ENCODE assay signal across 16 cellular contexts in the genomic region with DNA sequence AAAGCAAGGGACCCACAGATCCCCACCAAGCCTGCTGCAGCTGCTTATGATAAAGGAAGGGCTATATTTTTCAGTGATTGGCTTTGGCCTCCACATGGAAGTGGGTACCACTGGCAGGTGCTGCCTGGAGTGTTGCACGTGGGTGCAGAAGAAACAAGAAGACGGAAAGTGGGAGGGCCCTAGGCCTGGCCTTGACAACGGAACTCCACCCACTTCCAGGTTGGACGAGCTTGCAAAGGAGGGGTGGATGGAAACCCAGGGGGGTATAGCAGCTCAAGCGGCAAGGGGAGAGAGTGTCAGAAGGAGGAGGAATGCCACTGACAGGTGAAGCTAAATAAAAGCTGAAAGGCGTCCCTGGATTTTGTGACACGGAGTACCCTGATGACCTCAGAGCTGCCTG. TPM values are rescaled to one million over a fixed set of nuclear protein-coding genes. Genes with fewer than 3 reads are reported as not detected.
A peak's percentile ranks its signal among the peaks of the same experiment; 100 is the strongest.
DNase-seq lines count a peak whose midpoint lies in the region; ATAC-seq, FAIRE-seq and TF ChIP-seq lines count a peak whose summit lies in the region.
"Had no signal": no experiment of that assay in that cellular context is flagged by ENCODE, and none has a peak within 500 bp of the region (broad histone marks: within the 10 kb centered on the region; RNA-seq: fewer than 3 reads in every experiment).

No MANE protein-coding gene starts in this region.

- DNase-seq in right cardiac atrium (no peak), left ventricle myocardium superior (no peak), K562 (ENCODE audit: extremely low read depth in 1 of 4, low spot score in 3 of 4) (no peak), T-helper 1 cell (no peak), mesenteric fat pad (ENCODE audit: low spot score) (no peak), adrenal gland (no peak)
- DNase-seq: C1 segment of cervical spinal cord; GDM1; GM23248; NCI-H2081; NCI-H748 treated with DMSO at 0.1 percent for 48 hours; NK-92 treated with Interleukin-12 subunit alpha and Interleukin-12 subunit beta, amount 100 ng/mL, for 24 hours had no signal

- no peaks in the 10 kb centered on the region for H3K79me2 ChIP-seq in K562 (ENCODE audit: control insufficient read depth, insufficient read depth, low read length)

- no TSS peak for BruUV-seq in K562 (replicated peaks; lab: Mats Ljungman, UMichigan)

- ATAC-seq in right cardiac atrium, result peak; percentile 38 to 69
- no peak for ATAC-seq in left ventricle myocardium superior
- no peak for ATAC-seq in K562
- ATAC-seq: HCT116, Right ventricle myocardium inferior had no signal

- H3K36me3 ChIP-seq in K562 (ENCODE audit: control insufficient read depth, insufficient read depth, low read length) (peaks cover 88% of the 10 kb centered on the region), adrenal gland (replicated peaks in 1 of 2) (peaks cover 0 to 78% of the 10 kb centered on the region in 2 donors)

- CTCF ChIA-PET in K562 (lab: Yijun Ruan, JAX; ENCODE audit: low intra/inter-chr PET ratio), result no interaction called here

- in situ Hi-C loops in K562 (cut with MboI), result no loop called here

- H2AFZ ChIP-seq in K562 (ENCODE audit: low read depth, low read length), result no peak overlapping the region
- H2AFZ ChIP-seq: GM23248 had no signal

- TF ChIP-seq POLR2A in K562 (conservative IDR thresholded peaks at IDR 0.05) (no peak), adrenal gland (IDR thresholded peaks at IDR 0.05) (no peak)

- no peak overlapping the region for H3K4me2 ChIP-seq in K562 (ENCODE audit: insufficient read depth, low read length)

- no peaks in the 10 kb centered on the region for H3K4me1 ChIP-seq in right cardiac atrium (ENCODE audit: control insufficient read depth, insufficient read depth, low read length)
- no peaks in the 10 kb centered on the region for H3K4me1 ChIP-seq in K562 (replicated peaks in 1 of 2; ENCODE audit: control insufficient read depth in 2 of 2, insufficient read depth in 2 of 2, low read length in 2 of 2)
- H3K4me1 ChIP-seq in adrenal gland (replicated peaks in 1 of 2), result no peaks in the 10 kb centered on the region

- H3K4me3 ChIP-seq in right cardiac atrium (ENCODE audit: low read length), result no peak overlapping the region
- H3K4me3 ChIP-seq in K562, result no peak overlapping the region
- H3K4me3 ChIP-seq in adrenal gland, result no peak overlapping the region
- H3K4me3 ChIP-seq: GM23248 had no signal

- H3K27ac ChIP-seq in right cardiac atrium (ENCODE audit: low read length) (no peak overlapping the region), K562 (ENCODE audit: extremely low read depth, low read depth, low read length) (no peak overlapping the region), adrenal gland (no peak overlapping the region)
- H3K27ac ChIP-seq: GM23248 had no signal

- intact Hi-C loops in right cardiac atrium (cut with DNase I) (no loop called here), left ventricle myocardium superior (cut with micrococcal nuclease) (no loop called here), K562 (cut with micrococcal nuclease) (loop anchor here (5.0 kb wide), 1 partner anchor 49 kb away; no protein-coding TSS in a partner anchor), adrenal gland (cut with DNase I) (no loop called here)

- peaks cover 5% of the 10 kb centered on the region for H3K9me1 ChIP-seq in K562 (ENCODE audit: control insufficient read depth, insufficient read depth, low read length)

- POLR2A ChIA-PET in K562 (lab: Yijun Ruan, JAX), result interaction anchor here (0.6 to 3.4 kb wide), 7 partner anchors 10 to 230 kb away, joined by 3 to 13 read pairs (median 3); a partner anchor contains a TSS

- TF ChIP-seq RAD21 in Ishikawa (IDR thresholded peaks at IDR 0.05; ENCODE audit: low read depth), result no peak
- TF ChIP-seq RAD21 in K562 (CRISPR knock-in tag; conservative IDR thresholded peaks at IDR 0.05 in 1 of 2, IDR thresholded peaks at IDR 0.05 in 1 of 2), result no peak

- TF ChIP-seq CTCF in K562 (IDR thresholded peaks at IDR 0.05 in 2 of 3, conservative IDR thresholded peaks at IDR 0.05 in 1 of 3; ENCODE audit: insufficient read depth in 2 of 3, low read depth in 1 of 3, low read length in 3 of 3), result no peak
- TF ChIP-seq CTCF in adrenal gland (IDR thresholded peaks at IDR 0.05), result no peak

- no peak for FAIRE-seq in K562 (lab: Jason Lieb, UNC)
- FAIRE-seq: RCC 7860 had no signal

- TF ChIP-seq EP300 in Ishikawa (IDR thresholded peaks at IDR 0.05; ENCODE audit: borderline replicate concordance) (no peak), K562 (IDR thresholded peaks at IDR 0.05; ENCODE audit: low read length) (no peak)

- no peaks in the 10 kb centered on the region for H3K9me3 ChIP-seq in right cardiac atrium (ENCODE audit: control insufficient read depth, low read length)
- H3K9me3 ChIP-seq in K562 (replicated peaks; ENCODE audit: control insufficient read depth, insufficient read depth, low read depth, low read length), result no peaks in the 10 kb centered on the region
- H3K9me3 ChIP-seq in adrenal gland (replicated peaks in 1 of 3), result no peaks in the 10 kb centered on the region

- H3K27me3 ChIP-seq in right cardiac atrium (ENCODE audit: control insufficient read depth, insufficient read depth) (no peaks in the 10 kb centered on the region), K562 (ENCODE audit: control insufficient read depth in 2 of 2, insufficient read depth in 2 of 2, low read length in 2 of 2) (no peaks in the 10 kb centered on the region), adrenal gland (no peaks in the 10 kb centered on the region)

- 64% methylated on average over 7 of the region's 7 CpGs for WGBS in right cardiac atrium
- 86% methylated on average over 7 of the region's 7 CpGs for WGBS in K562 (ENCODE audit: insufficient coverage, low coverage, missing lambda C conversion rate)
- WGBS in adrenal gland, 4 donors, result 74 to 78% (median 75%) methylated on average over 7 of the region's 7 CpGs

- no peak overlapping the region for H3K9ac ChIP-seq in K562 (ENCODE audit: insufficient read depth in 1 of 2, low read depth in 2 of 2, low read length in 2 of 2)
- H3K9ac ChIP-seq: GM23248 had no signal

- no peaks in the 10 kb centered on the region; the same call in 1 of the 2 replicates for H4K20me1 ChIP-seq in K562 (replicated peaks; ENCODE audit: control insufficient read depth, insufficient read depth, low read length)

RNA-seq across cellular contexts. Expression of a gene that starts 20.3 kb away (rescaled TPM):
- total RNA-seq in right cardiac atrium, result 10 to 100 TPM; 20.5 to 25.7 (median 21.4) TPM
- 9.8 TPM for polyA plus RNA-seq in right cardiac atrium
- 19.5 TPM for total RNA-seq in left ventricle myocardium superior
- total RNA-seq in K562 (2011; cell fraction: chromatin; rRNA removed; ENCODE audit: low replicate concordance), result 98.3 and 102 TPM in 2 replicates
- total RNA-seq in K562 (2011; cell fraction: nucleolus; rRNA removed), result 46.4 and 52.8 TPM in 2 replicates
- total RNA-seq in K562 (2011; cell fraction: nucleoplasm; rRNA removed), result 56.4 and 79.2 TPM in 2 replicates
- 24.2 and 26.5 TPM in 2 replicates for total RNA-seq in K562 (2014; rRNA removed)
- total RNA-seq in K562 (2014; rRNA removed; fragmentation: Illumina TruSeq; extraction: Trizol), result 28.9 and 33.9 TPM in 2 replicates
- total RNA-seq in K562 (2015; rRNA removed; fragmentation: Illumina TruSeq; extraction: Trizol), result 26.9 and 28.6 TPM in 2 replicates
- 46.6 and 49.5 TPM in 2 replicates for total RNA-seq in K562 (2021)
- 18.7 and 28.4 TPM in 2 replicates for polyA plus RNA-seq in K562 (2011; rRNA removed)
- polyA plus RNA-seq in K562 (2011; cell fraction: cytosol; rRNA removed), result 15.8 and 17.8 TPM in 2 replicates
- polyA plus RNA-seq in K562 (2011; cell fraction: nucleus; rRNA removed), result 60.7 and 84.1 TPM in 2 replicates
- 39.3 and 65.9 TPM in 2 replicates for polyA plus RNA-seq in K562 (2012)
- 44.1 and 46.4 TPM in 2 replicates for polyA plus RNA-seq in K562 (2014; fragmentation: Illumina TruSeq; extraction: Trizol)
- polyA plus RNA-seq in K562 (2014; fragmentation: Nextera tagmentation; extraction: Ambion mirVana), result 1 to 10 TPM; 5.9 to 8.5 TPM
- polyA plus RNA-seq in K562 (2014; rRNA removed), result 21.9 and 24.5 TPM in 2 replicates
- 26.3 and 45.3 TPM in 2 replicates for polyA minus RNA-seq in K562 (2011; rRNA and poly(A)+ RNA removed)
- polyA minus RNA-seq in K562 (2011; cell fraction: cytosol; rRNA and poly(A)+ RNA removed), result 15.9 and 20.9 TPM in 2 replicates
- 22.1 and 33.8 TPM in 2 replicates for polyA minus RNA-seq in K562 (2011; cell fraction: nucleus; rRNA and poly(A)+ RNA removed)
- 114 TPM for total RNA-seq in mesenteric fat pad
- 10 to 100 TPM; 36.8 to 82.4 (median 59.1) TPM for total RNA-seq in adrenal gland
- polyA plus RNA-seq in adrenal gland, result 10 to 100 TPM; 12.6 to 56.6 (median 23.6) TPM

RNA-seq across cellular contexts. Expression of a gene that starts 59.6 kb away (rescaled TPM):
- total RNA-seq in right cardiac atrium (1 to 10 TPM; 4.7 to 6.0 (median 5.7) TPM), left ventricle myocardium superior (3.6 TPM), K562 (2014; rRNA removed) (4.2 and 5.9 TPM in 2 replicates), K562 (2014; rRNA removed; fragmentation: Illumina TruSeq; extraction: Trizol) (7.5 and 9.1 TPM in 2 replicates), K562 (2015; rRNA removed; fragmentation: Illumina TruSeq; extraction: Trizol) (7.5 and 7.8 TPM in 2 replicates), K562 (2021) (9.5 and 9.9 TPM in 2 replicates), mesenteric fat pad (7.3 TPM), adrenal gland (1 to 10 TPM in 7 of 8 donors, under 1 TPM in 1; 0.97 to 8.4 (median 3.8) TPM)
- polyA plus RNA-seq in right cardiac atrium (2.4 TPM), K562 (2011; rRNA removed) (5.4 and 7.2 TPM in 2 replicates), K562 (2014; fragmentation: Illumina TruSeq; extraction: Trizol) (5.3 and 8.4 TPM in 2 replicates), K562 (2014; fragmentation: Nextera tagmentation; extraction: Ambion mirVana) (1 to 10 TPM; 1.3 to 2.0 TPM), K562 (2014; rRNA removed) (4.3 and 5.1 TPM in 2 replicates), adrenal gland (1 to 10 TPM; 1.7 to 5.1 (median 1.9) TPM)
- 19.7 and 38.1 TPM in 2 replicates for total RNA-seq in K562 (2011; cell fraction: chromatin; rRNA removed; ENCODE audit: low replicate concordance)
- 10.0 and 11.2 TPM in 2 replicates for total RNA-seq in K562 (2011; cell fraction: nucleolus; rRNA removed)
- total RNA-seq in K562 (2011; cell fraction: nucleoplasm; rRNA removed), result 21.6 and 45.1 TPM in 2 replicates
- 1.8 and 2.1 TPM in 2 replicates for polyA plus RNA-seq in K562 (2011; cell fraction: cytosol; rRNA removed)
- polyA plus RNA-seq in K562 (2011; cell fraction: nucleus; rRNA removed), result 14.5 and 17.3 TPM in 2 replicates
- 2.7 and 3.9 TPM in 2 replicates for polyA plus RNA-seq in K562 (2012)
- 5.8 and 9.0 TPM in 2 replicates for polyA minus RNA-seq in K562 (2011; rRNA and poly(A)+ RNA removed)
- polyA minus RNA-seq in K562 (2011; cell fraction: cytosol; rRNA and poly(A)+ RNA removed), result 2.6 and 3.3 TPM in 2 replicates
- polyA minus RNA-seq in K562 (2011; cell fraction: nucleus; rRNA and poly(A)+ RNA removed), result 12.9 and 23.0 TPM in 2 replicates

RNA-seq across cellular contexts. Expression of a gene that starts 59.8 kb away (rescaled TPM):
- total RNA-seq in right cardiac atrium, result 1 to 10 TPM in 2 of 4 donors, under 1 TPM in 2; 0.65 to 1.3 (median 1.0) TPM
- 0.43 TPM for polyA plus RNA-seq in right cardiac atrium
- 1.1 TPM for total RNA-seq in left ventricle myocardium superior
- total RNA-seq in K562 (2011; cell fraction: chromatin; rRNA removed; ENCODE audit: low replicate concordance), result 0.37 TPM in 1 of 2 replicates, not detected in the other
- 0.79 and 0.83 TPM in 2 replicates for total RNA-seq in K562 (2011; cell fraction: nucleolus; rRNA removed)
- 0.59 and 0.69 TPM in 2 replicates for total RNA-seq in K562 (2011; cell fraction: nucleoplasm; rRNA removed)
- total RNA-seq in K562 (2014; rRNA removed), result 0.59 and 1.1 TPM in 2 replicates
- total RNA-seq in K562 (2014; rRNA removed; fragmentation: Illumina TruSeq; extraction: Trizol), result 0.62 and 0.64 TPM in 2 replicates
- total RNA-seq in K562 (2015; rRNA removed; fragmentation: Illumina TruSeq; extraction: Trizol), result 0.75 and 0.98 TPM in 2 replicates
- 1.6 and 1.7 TPM in 2 replicates for total RNA-seq in K562 (2021)
- polyA plus RNA-seq in K562 (2011; rRNA removed), result 0.22 and 0.38 TPM in 2 replicates
- polyA plus RNA-seq in K562 (2011; cell fraction: cytosol; rRNA removed), result 0.13 and 0.48 TPM in 2 replicates
- 0.52 and 0.94 TPM in 2 replicates for polyA plus RNA-seq in K562 (2011; cell fraction: nucleus; rRNA removed)
- polyA plus RNA-seq in K562 (2012), result 0.51 and 0.59 TPM in 2 replicates
- 0.24 and 0.27 TPM in 2 replicates for polyA plus RNA-seq in K562 (2014; fragmentation: Illumina TruSeq; extraction: Trizol)
- polyA plus RNA-seq in K562 (2014; fragmentation: Nextera tagmentation; extraction: Ambion mirVana), result under 1 TPM; 0.07 to 0.08 TPM
- polyA plus RNA-seq in K562 (2014; rRNA removed), result 0.42 and 0.74 TPM in 2 replicates
- polyA minus RNA-seq in K562 (2011; rRNA and poly(A)+ RNA removed), result not detected in 2 replicates
- polyA minus RNA-seq in K562 (2011; cell fraction: cytosol; rRNA and poly(A)+ RNA removed), result 0.38 TPM in 1 of 2 replicates, not detected in the other
- polyA minus RNA-seq in K562 (2011; cell fraction: nucleus; rRNA and poly(A)+ RNA removed), result 0.11 and 0.27 TPM in 2 replicates
- 2.0 TPM for total RNA-seq in mesenteric fat pad
- total RNA-seq in adrenal gland, result under 1 TPM in 6 of 8 donors, not detected in 2; 0.37 to 0.92 (median 0.56) TPM
- 1 to 10 TPM in 2 of 3 donors, under 1 TPM in 1; 0.29 to 3.3 (median 1.9) TPM for polyA plus RNA-seq in adrenal gland

Comparison
In these comparisons a context has a peak if more than half of its experiments do, and no peak if none do; other contexts are left out.
1. ATAC-seq: peak in right cardiac atrium (2 of 2); none in left ventricle myocardium superior (single experiment) and K562 (single experiment).